Comparison of ENCODE assay signal across 1 cellular context in the genomic region with DNA sequence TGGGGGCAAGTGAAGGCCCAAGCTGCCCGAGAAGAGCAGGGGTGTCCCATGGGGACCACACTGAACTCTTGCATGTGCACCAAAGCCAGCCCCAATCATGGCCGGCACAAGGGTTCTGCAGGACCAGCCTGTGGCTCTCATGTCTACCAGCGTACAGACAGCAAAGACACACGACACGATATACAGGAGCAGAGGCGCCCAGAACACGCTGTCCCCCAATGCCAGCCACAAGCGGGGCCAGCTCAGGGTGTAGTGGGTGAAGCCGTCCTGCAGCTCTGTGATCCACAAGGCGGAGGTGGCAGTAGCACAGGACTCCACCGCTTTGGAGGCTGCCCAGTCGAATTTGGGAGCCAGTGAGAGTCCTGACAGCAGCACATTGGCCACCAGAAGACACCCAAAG.
TF ChIP-seq lines count a peak whose summit lies in the region.

No MANE protein-coding gene starts in this region.

TF ChIP-seq in HepG2, 621 proteins besides CTCF, POLR2A, EP300 and RAD21 (continued from another document):
- TF ChIP-seq ZNF781 (CRISPR knock-in tag; IDR thresholded peaks at IDR 0.05; ENCODE audit: borderline replicate concordance, not compliant biosample characterization), result no peak
- no peak for TF ChIP-seq SP140L (CRISPR knock-in tag; IDR thresholded peaks at IDR 0.05; ENCODE audit: borderline replicate concordance)
- TF ChIP-seq CHD2 (IDR thresholded peaks at IDR 0.05; ENCODE audit: low read depth, low read length), result no peak
- no peak for TF ChIP-seq EEA1 (CRISPR knock-in tag; IDR thresholded peaks at IDR 0.05; ENCODE audit: borderline replicate concordance)
- TF ChIP-seq ARID2 (CRISPR knock-in tag; IDR thresholded peaks at IDR 0.05; ENCODE audit: borderline replicate concordance), result no peak
- TF ChIP-seq ZNF3 (CRISPR knock-in tag; IDR thresholded peaks at IDR 0.05), result no peak
TF ChIP-seq in HepG2: peak in this region for 0.
